1 cellular context compared by ENCODE assay signal in the genomic region with DNA sequence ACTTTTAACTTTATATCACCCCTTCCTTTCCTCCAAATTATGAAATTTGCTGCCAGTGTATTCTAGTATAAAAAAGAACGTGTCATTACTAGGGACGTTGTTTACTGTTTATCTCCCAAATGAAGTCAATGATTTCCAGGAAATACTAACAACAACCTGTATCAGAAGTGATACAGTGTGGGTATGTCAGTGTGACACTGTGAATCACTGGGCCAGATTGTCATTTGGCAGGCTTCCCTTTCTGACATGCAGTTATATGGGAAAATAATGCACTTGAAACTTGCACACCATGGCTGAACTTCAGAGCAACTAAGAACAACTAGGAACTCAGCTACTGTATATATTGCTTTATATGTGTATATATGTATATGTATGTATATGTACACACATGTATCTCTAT.
TF ChIP-seq lines count a peak whose summit lies in the region.

No MANE protein-coding gene starts in this region.

TF ChIP-seq in HepG2, 621 proteins besides CTCF, POLR2A, EP300 and RAD21 (continued from another document):
- TF ChIP-seq CENPT (CRISPR knock-in tag; IDR thresholded peaks at IDR 0.05; ENCODE audit: low read depth) (no peak), RXRB (CRISPR knock-in tag; IDR thresholded peaks at IDR 0.05; ENCODE audit: borderline replicate concordance) (no peak), MLLT10 (CRISPR knock-in tag; IDR thresholded peaks at IDR 0.05) (no peak), DPF2 (CRISPR knock-in tag; IDR thresholded peaks at IDR 0.05; ENCODE audit: borderline replicate concordance, low read depth) (no peak), ZNF839 (CRISPR knock-in tag; IDR thresholded peaks at IDR 0.05; ENCODE audit: borderline replicate concordance) (no peak), ZNF891 (CRISPR knock-in tag; IDR thresholded peaks at IDR 0.05) (no peak), SPEN (CRISPR knock-in tag; IDR thresholded peaks at IDR 0.05; ENCODE audit: low read depth) (no peak), ZSCAN21 (CRISPR knock-in tag; IDR thresholded peaks at IDR 0.05; ENCODE audit: borderline replicate concordance) (no peak), TBP (CRISPR knock-in tag; IDR thresholded peaks at IDR 0.05) (no peak), PTBP1 (IDR thresholded peaks at IDR 0.05; ENCODE audit: low read depth, low read length, poor library complexity, severe bottlenecking) (no peak), FOXJ3 (CRISPR knock-in tag; IDR thresholded peaks at IDR 0.05; ENCODE audit: borderline replicate concordance) (no peak), JUNB (CRISPR knock-in tag; IDR thresholded peaks at IDR 0.05; ENCODE audit: borderline replicate concordance) (no peak), ZNF670 (CRISPR knock-in tag; IDR thresholded peaks at IDR 0.05; ENCODE audit: borderline replicate concordance) (no peak)
- TF ChIP-seq, protein P1, sequence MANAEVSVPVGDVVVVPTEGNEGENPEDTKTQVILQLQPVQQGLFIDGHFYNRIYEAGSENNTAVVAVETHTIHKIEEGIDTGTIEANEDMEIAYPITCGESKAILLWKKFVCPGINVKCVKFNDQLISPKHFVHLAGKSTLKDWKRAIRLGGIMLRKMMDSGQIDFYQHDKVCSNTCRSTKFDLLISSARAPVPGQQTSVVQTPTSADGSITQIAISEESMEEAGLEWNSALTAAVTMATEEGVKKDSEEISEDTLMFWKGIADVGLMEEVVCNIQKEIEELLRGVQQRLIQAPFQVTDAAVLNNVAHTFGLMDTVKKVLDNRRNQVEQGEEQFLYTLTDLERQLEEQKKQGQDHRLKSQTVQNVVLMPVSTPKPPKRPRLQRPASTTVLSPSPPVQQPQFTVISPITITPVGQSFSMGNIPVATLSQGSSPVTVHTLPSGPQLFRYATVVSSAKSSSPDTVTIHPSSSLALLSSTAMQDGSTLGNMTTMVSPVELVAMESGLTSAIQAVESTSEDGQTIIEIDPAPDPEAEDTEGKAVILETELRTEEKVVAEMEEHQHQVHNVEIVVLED (CRISPR knock-in tag; IDR thresholded peaks at IDR 0.05; ENCODE audit: borderline replicate concordance): no peak
- TF ChIP-seq, protein P2, sequence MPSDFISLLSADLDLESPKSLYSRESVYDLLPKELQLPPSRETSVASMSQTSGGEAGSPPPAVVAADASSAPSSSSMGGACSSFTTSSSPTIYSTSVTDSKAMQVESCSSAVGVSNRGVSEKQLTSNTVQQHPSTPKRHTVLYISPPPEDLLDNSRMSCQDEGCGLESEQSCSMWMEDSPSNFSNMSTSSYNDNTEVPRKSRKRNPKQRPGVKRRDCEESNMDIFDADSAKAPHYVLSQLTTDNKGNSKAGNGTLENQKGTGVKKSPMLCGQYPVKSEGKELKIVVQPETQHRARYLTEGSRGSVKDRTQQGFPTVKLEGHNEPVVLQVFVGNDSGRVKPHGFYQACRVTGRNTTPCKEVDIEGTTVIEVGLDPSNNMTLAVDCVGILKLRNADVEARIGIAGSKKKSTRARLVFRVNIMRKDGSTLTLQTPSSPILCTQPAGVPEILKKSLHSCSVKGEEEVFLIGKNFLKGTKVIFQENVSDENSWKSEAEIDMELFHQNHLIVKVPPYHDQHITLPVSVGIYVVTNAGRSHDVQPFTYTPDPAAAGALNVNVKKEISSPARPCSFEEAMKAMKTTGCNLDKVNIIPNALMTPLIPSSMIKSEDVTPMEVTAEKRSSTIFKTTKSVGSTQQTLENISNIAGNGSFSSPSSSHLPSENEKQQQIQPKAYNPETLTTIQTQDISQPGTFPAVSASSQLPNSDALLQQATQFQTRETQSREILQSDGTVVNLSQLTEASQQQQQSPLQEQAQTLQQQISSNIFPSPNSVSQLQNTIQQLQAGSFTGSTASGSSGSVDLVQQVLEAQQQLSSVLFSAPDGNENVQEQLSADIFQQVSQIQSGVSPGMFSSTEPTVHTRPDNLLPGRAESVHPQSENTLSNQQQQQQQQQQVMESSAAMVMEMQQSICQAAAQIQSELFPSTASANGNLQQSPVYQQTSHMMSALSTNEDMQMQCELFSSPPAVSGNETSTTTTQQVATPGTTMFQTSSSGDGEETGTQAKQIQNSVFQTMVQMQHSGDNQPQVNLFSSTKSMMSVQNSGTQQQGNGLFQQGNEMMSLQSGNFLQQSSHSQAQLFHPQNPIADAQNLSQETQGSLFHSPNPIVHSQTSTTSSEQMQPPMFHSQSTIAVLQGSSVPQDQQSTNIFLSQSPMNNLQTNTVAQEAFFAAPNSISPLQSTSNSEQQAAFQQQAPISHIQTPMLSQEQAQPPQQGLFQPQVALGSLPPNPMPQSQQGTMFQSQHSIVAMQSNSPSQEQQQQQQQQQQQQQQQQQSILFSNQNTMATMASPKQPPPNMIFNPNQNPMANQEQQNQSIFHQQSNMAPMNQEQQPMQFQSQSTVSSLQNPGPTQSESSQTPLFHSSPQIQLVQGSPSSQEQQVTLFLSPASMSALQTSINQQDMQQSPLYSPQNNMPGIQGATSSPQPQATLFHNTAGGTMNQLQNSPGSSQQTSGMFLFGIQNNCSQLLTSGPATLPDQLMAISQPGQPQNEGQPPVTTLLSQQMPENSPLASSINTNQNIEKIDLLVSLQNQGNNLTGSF (CRISPR knock-in tag; IDR thresholded peaks at IDR 0.05): no peak
- TF ChIP-seq, protein P3, sequence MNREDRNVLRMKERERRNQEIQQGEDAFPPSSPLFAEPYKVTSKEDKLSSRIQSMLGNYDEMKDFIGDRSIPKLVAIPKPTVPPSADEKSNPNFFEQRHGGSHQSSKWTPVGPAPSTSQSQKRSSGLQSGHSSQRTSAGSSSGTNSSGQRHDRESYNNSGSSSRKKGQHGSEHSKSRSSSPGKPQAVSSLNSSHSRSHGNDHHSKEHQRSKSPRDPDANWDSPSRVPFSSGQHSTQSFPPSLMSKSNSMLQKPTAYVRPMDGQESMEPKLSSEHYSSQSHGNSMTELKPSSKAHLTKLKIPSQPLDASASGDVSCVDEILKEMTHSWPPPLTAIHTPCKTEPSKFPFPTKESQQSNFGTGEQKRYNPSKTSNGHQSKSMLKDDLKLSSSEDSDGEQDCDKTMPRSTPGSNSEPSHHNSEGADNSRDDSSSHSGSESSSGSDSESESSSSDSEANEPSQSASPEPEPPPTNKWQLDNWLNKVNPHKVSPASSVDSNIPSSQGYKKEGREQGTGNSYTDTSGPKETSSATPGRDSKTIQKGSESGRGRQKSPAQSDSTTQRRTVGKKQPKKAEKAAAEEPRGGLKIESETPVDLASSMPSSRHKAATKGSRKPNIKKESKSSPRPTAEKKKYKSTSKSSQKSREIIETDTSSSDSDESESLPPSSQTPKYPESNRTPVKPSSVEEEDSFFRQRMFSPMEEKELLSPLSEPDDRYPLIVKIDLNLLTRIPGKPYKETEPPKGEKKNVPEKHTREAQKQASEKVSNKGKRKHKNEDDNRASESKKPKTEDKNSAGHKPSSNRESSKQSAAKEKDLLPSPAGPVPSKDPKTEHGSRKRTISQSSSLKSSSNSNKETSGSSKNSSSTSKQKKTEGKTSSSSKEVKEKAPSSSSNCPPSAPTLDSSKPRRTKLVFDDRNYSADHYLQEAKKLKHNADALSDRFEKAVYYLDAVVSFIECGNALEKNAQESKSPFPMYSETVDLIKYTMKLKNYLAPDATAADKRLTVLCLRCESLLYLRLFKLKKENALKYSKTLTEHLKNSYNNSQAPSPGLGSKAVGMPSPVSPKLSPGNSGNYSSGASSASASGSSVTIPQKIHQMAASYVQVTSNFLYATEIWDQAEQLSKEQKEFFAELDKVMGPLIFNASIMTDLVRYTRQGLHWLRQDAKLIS (CRISPR knock-in tag; IDR thresholded peaks at IDR 0.05): no peak
- TF ChIP-seq, protein P4, sequence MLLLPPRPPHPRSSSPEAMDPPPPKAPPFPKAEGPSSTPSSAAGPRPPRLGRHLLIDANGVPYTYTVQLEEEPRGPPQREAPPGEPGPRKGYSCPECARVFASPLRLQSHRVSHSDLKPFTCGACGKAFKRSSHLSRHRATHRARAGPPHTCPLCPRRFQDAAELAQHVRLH (CRISPR knock-in tag; IDR thresholded peaks at IDR 0.05; ENCODE audit: borderline replicate concordance, low read depth): no peak
- TF ChIP-seq, protein P5, sequence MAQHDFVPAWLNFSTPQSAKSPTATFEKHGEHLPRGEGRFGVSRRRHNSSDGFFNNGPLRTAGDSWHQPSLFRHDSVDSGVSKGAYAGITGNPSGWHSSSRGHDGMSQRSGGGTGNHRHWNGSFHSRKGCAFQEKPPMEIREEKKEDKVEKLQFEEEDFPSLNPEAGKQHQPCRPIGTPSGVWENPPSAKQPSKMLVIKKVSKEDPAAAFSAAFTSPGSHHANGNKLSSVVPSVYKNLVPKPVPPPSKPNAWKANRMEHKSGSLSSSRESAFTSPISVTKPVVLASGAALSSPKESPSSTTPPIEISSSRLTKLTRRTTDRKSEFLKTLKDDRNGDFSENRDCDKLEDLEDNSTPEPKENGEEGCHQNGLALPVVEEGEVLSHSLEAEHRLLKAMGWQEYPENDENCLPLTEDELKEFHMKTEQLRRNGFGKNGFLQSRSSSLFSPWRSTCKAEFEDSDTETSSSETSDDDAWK (CRISPR knock-in tag; IDR thresholded peaks at IDR 0.05): no peak
- TF ChIP-seq, protein P6, sequence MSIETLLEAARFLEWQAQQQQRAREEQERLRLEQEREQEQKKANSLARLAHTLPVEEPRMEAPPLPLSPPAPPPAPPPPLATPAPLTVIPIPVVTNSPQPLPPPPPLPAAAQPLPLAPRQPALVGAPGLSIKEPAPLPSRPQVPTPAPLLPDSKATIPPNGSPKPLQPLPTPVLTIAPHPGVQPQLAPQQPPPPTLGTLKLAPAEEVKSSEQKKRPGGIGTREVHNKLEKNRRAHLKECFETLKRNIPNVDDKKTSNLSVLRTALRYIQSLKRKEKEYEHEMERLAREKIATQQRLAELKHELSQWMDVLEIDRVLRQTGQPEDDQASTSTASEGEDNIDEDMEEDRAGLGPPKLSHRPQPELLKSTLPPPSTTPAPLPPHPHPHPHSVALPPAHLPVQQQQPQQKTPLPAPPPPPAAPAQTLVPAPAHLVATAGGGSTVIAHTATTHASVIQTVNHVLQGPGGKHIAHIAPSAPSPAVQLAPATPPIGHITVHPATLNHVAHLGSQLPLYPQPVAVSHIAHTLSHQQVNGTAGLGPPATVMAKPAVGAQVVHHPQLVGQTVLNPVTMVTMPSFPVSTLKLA (IDR thresholded peaks at IDR 0.05): no peak
